Comparison of ENCODE assay signal across 9 cellular contexts in the genomic region with DNA sequence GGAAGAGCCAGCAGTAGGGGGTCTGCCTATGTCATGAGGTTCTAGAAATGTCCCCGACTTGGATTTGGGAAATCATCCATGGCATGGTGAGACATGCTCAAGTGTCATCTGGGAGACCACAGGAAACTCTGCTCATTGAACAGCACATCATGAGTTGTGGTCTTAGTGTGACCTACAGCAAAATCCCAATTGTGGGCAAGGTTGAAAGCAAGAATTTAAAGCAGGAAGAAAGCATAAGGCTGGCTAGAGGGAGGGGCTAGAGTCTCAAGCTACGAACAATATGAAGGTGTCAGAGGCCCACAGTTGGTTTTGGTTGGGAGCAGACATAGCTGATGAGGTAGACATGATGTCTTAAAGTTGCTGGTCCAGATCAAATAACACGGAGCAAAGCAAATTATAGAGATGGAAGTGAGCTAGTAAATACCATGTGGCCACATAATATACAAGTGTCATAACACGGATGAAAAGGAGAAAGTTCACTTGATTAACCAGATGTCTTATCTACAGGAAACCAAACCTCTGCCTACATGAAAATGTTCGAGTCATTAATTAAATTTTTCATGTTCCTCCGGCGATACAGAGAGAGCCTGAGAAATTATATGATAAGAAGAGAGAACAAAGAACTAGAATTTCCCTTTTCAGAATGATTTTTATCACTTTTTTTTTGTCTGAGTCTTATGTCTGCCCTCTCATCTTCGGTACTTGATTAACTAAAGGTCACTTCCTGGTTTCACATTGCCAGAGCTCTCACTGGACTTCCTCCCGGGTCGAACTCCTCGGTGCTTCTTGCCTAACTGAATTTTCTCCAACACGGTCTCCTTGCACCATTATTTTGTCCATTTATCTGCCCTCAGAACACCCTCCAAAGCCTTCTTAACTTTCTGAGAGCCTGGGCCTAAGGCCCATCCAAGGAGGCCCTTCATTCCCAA.
DNase-seq lines count a peak whose midpoint lies in the region; ATAC-seq and TF ChIP-seq lines count a peak whose summit lies in the region.
"Had no signal": no experiment of that assay in that cellular context is flagged by ENCODE, and none has a peak within 500 bp of the region (broad histone marks: within the 10 kb centered on the region; RNA-seq: fewer than 3 reads in every experiment).

No MANE protein-coding gene starts in this region.

- no peaks in the 10 kb centered on the region for H3K9me3 Mint-ChIP-seq in activated T-cell treated with anti-CD3 and anti-CD28 coated beads, Interleukin-2, amount 50 U/mL, for 24 hours
- H3K9me3 Mint-ChIP-seq in activated CD8-positive, alpha-beta T cell treated with anti-CD3 and anti-CD28 coated beads for 36 hours: peaks cover 7% of the 10 kb centered on the region
- peaks cover 4 to 6% of the 10 kb centered on the region in 2 donors for H3K9me3 Mint-ChIP-seq in stimulated activated naive B cell treated with anti-CD40 and anti-IgM and Interleukin-4, amounts not matched to agents 10 μg/mL and 1 μg/mL and 100 μg/mL, for 72 hours

- POLR2A ChIA-PET in activated CD8-positive, alpha-beta T cell treated with anti-CD3 and anti-CD28 coated beads for 36 hours (lab: Charles Lee): interaction anchor here (2.4 kb wide), 1 partner anchor 20 kb away, joined by 6 read pairs; no protein-coding TSS in a partner anchor

- peak; percentile 69 for ATAC-seq in HG03354 (IDR thresholded peaks at IDR 0.05; ENCODE audit: poor library complexity, severe bottlenecking, unreplicated experiment)
- ATAC-seq in activated CD8-positive, alpha-beta T cell treated with anti-CD3 and anti-CD28 coated beads for 36 hours: peak; percentile 79
- ATAC-seq in stimulated activated naive B cell treated with anti-CD40 and anti-IgM and Interleukin-4, amounts not matched to agents 10 μg/mL and 1 μg/mL and 100 μg/mL, for 72 hours (replicated peaks): peak; percentile 69 to 70
- no peak for ATAC-seq in GM18519 (IDR thresholded peaks at IDR 0.05; ENCODE audit: low FRiP score, unreplicated experiment)

- intact Hi-C loops in activated CD8-positive, alpha-beta T cell treated with anti-CD3 and anti-CD28 coated beads for 36 hours (cut with micrococcal nuclease): no loop called here

- H3K4me3 Mint-ChIP-seq in activated T-cell treated with anti-CD3 and anti-CD28 coated beads, Interleukin-2, amount 50 U/mL, for 24 hours: no peak overlapping the region
- no peak overlapping the region for H3K4me3 Mint-ChIP-seq in activated CD8-positive, alpha-beta T cell treated with anti-CD3 and anti-CD28 coated beads for 36 hours
- H3K4me3 Mint-ChIP-seq in stimulated activated naive B cell treated with anti-CD40 and anti-IgM and Interleukin-4, amounts not matched to agents 10 μg/mL and 1 μg/mL and 100 μg/mL, for 72 hours: peak overlapping the region; percentile 34 to 69

- TF ChIP-seq CTCF in activated CD8-positive, alpha-beta T cell treated with anti-CD3 and anti-CD28 coated beads for 36 hours (IDR thresholded peaks at IDR 0.05): no peak

- H3K36me3 Mint-ChIP-seq in activated T-cell treated with anti-CD3 and anti-CD28 coated beads, Interleukin-2, amount 50 U/mL, for 24 hours (ENCODE audit: low read depth): no peaks in the 10 kb centered on the region
- peaks cover 1% of the 10 kb centered on the region for H3K36me3 Mint-ChIP-seq in activated CD8-positive, alpha-beta T cell treated with anti-CD3 and anti-CD28 coated beads for 36 hours (ENCODE audit: low read depth)
- H3K36me3 Mint-ChIP-seq in stimulated activated naive B cell treated with anti-CD40 and anti-IgM and Interleukin-4, amounts not matched to agents 10 μg/mL and 1 μg/mL and 100 μg/mL, for 72 hours: peaks cover 0 to 7% of the 10 kb centered on the region in 2 donors

- peak overlapping the region; percentile 68 for H3K27ac Mint-ChIP-seq in activated T-cell treated with anti-CD3 and anti-CD28 coated beads, Interleukin-2, amount 50 U/mL, for 24 hours
- peak overlapping the region; percentile 83 for H3K27ac Mint-ChIP-seq in activated CD8-positive, alpha-beta T cell treated with anti-CD3 and anti-CD28 coated beads for 36 hours
- H3K27ac Mint-ChIP-seq in stimulated activated naive B cell treated with anti-CD40 and anti-IgM and Interleukin-4, amounts not matched to agents 10 μg/mL and 1 μg/mL and 100 μg/mL, for 72 hours: peak overlapping the region; percentile 93

- peaks cover 46% of the 10 kb centered on the region for H3K4me1 Mint-ChIP-seq in activated T-cell treated with anti-CD3 and anti-CD28 coated beads, Interleukin-2, amount 50 U/mL, for 24 hours (ENCODE audit: low read depth)
- H3K4me1 Mint-ChIP-seq in activated CD8-positive, alpha-beta T cell treated with anti-CD3 and anti-CD28 coated beads for 36 hours (ENCODE audit: low read depth): peaks cover 38% of the 10 kb centered on the region
- H3K4me1 Mint-ChIP-seq in stimulated activated naive B cell treated with anti-CD40 and anti-IgM and Interleukin-4, amounts not matched to agents 10 μg/mL and 1 μg/mL and 100 μg/mL, for 72 hours: peaks cover 47 to 69% of the 10 kb centered on the region in 2 donors

- DNase-seq in activated T-cell treated with anti-CD3 and anti-CD28 coated beads, Interleukin-2, amount 50 U/mL, for 24 hours: no peak
- DNase-seq in activated T-cell treated with anti-CD3 and anti-CD28 coated beads for 4 hours: no peak
- DNase-seq in activated CD8-positive, alpha-beta T cell treated with anti-CD3 and anti-CD28 coated beads for 36 hours: peak; percentile 34
- peak; percentile 7 for DNase-seq in stimulated activated naive B cell treated with anti-CD40 and anti-IgM and Interleukin-4, amounts not matched to agents 10 μg/mL and 1 μg/mL and 100 μg/mL, for 72 hours
- DNase-seq in Kasumi-1 (lab: John Stamatoyannopoulos, UW): no peak
- DNase-seq in NCI-H524 (lab: John Stamatoyannopoulos, UW): no peak
- DNase-seq: stimulated activated CD4-positive, alpha-beta T cell treated with anti-CD3 and anti-CD28 coated beads, Interleukin-12 subunit alpha, Interleukin-12 subunit beta, amount 100 ng/mL, for 4 hours had no signal

- CTCF ChIA-PET in activated CD8-positive, alpha-beta T cell treated with anti-CD3 and anti-CD28 coated beads for 36 hours (lab: Charles Lee): interaction anchor here (1.1 to 1.7 kb wide), 4 partner anchors 14 to 67 kb away, joined by 3 read pairs; partner anchors contain the start of gene DUSP10

- peaks cover 3% of the 10 kb centered on the region for H3K27me3 Mint-ChIP-seq in activated T-cell treated with anti-CD3 and anti-CD28 coated beads, Interleukin-2, amount 50 U/mL, for 24 hours
- H3K27me3 Mint-ChIP-seq in activated CD8-positive, alpha-beta T cell treated with anti-CD3 and anti-CD28 coated beads for 36 hours: no peaks in the 10 kb centered on the region
- H3K27me3 Mint-ChIP-seq in stimulated activated naive B cell treated with anti-CD40 and anti-IgM and Interleukin-4, amounts not matched to agents 10 μg/mL and 1 μg/mL and 100 μg/mL, for 72 hours: no peaks in the 10 kb centered on the region

Comparison
In these comparisons a context has a peak if more than half of its experiments do, and no peak if none do; other contexts are left out.
1. DNase-seq: peak in activated CD8-positive, alpha-beta T cell treated with anti-CD3 and anti-CD28 coated beads for 36 hours (single experiment) and stimulated activated naive B cell treated with anti-CD40 and anti-IgM and Interleukin-4, amounts not matched to agents 10 μg/mL and 1 μg/mL and 100 μg/mL, for 72 hours (single experiment); none in activated T-cell treated with anti-CD3 and anti-CD28 coated beads, Interleukin-2, amount 50 U/mL, for 24 hours (single experiment), activated T-cell treated with anti-CD3 and anti-CD28 coated beads for 4 hours (single experiment), Kasumi-1 (0 of 2) and NCI-H524 (0 of 2).
2. H3K4me3 Mint-ChIP-seq: peak in stimulated activated naive B cell treated with anti-CD40 and anti-IgM and Interleukin-4, amounts not matched to agents 10 μg/mL and 1 μg/mL and 100 μg/mL, for 72 hours (2 of 2); none in activated T-cell treated with anti-CD3 and anti-CD28 coated beads, Interleukin-2, amount 50 U/mL, for 24 hours (single experiment) and activated CD8-positive, alpha-beta T cell treated with anti-CD3 and anti-CD28 coated beads for 36 hours (single experiment).
3. Peak in every context shown above with its lines, with median percentiles within 50 percentile points of each other: H3K27ac Mint-ChIP-seq.